ENCODE assay signal across 8 cellular contexts in genomic region chr12:11580125-11580751, GRCh38.
A peak's percentile ranks its signal among the peaks of the same experiment; 100 is the strongest.
DNase-seq lines count a peak whose midpoint lies in the region; ATAC-seq and TF ChIP-seq lines count a peak whose summit lies in the region.

No MANE protein-coding gene starts in this region.

- H3K9me2 ChIP-seq in MM.1S (replicated peaks; ENCODE audit: insufficient read depth, low read length) = no peaks in the 10 kb centered on the region

- H4K20me1 ChIP-seq in MM.1S (ENCODE audit: insufficient read depth, low read length) = no peaks in the 10 kb centered on the region

- H3F3A ChIP-seq in MM.1S (ENCODE audit: insufficient read depth, low read length) = no peaks in the 10 kb centered on the region

- H3K4me1 ChIP-seq in aorta (ENCODE audit: control insufficient read depth in 1 of 2, insufficient read depth in 2 of 2, low read length in 2 of 2) (peaks cover 0 to 9% of the 10 kb centered on the region in 2 donors), MM.1S (ENCODE audit: low read length) (no peaks in the 10 kb centered on the region)

- H3K36me3 ChIP-seq in aorta (ENCODE audit: control insufficient read depth in 1 of 2, insufficient read depth in 2 of 2, low read length in 1 of 2) (no peaks in the 10 kb centered on the region), MM.1S (replicated peaks; ENCODE audit: insufficient read depth, low read length) (no peaks in the 10 kb centered on the region)

- H3K9me3 ChIP-seq in aorta (ENCODE audit: control insufficient read depth, low read length) = no peaks in the 10 kb centered on the region
- no peaks in the 10 kb centered on the region for H3K9me3 ChIP-seq in MM.1S (replicated peaks; ENCODE audit: insufficient read depth, low read length)

- H3K9ac ChIP-seq in MM.1S (ENCODE audit: low read length) = no peak overlapping the region

- H3K27ac ChIP-seq in aorta (ENCODE audit: low read depth in 1 of 2, low read length in 2 of 2) (peak overlapping the region in 1 of 2 donors; percentile 67), MM.1S (ENCODE audit: low read length) (no peak overlapping the region)

- H2AFZ ChIP-seq in MM.1S (ENCODE audit: low read length) = no peak overlapping the region

- WGBS in aorta, 2 donors = 2% methylated on average over 2 of the region's 2 CpGs

- no peaks in the 10 kb centered on the region for H3K27me3 ChIP-seq in aorta (ENCODE audit: control insufficient read depth in 1 of 2, insufficient read depth in 2 of 2, low read length in 1 of 2)
- no peaks in the 10 kb centered on the region for H3K27me3 ChIP-seq in MM.1S (replicated peaks; ENCODE audit: insufficient read depth, low read length)

- no peak for DNase-seq in Right ventricle myocardium superior
- DNase-seq in cardiac septum (ENCODE audit: low spot score) = no peak
- DNase-seq in T1000 (lab: John Stamatoyannopoulos, UW) = peak; percentile 72
- peak; percentile 18 for DNase-seq in inferior parietal cortex (ENCODE audit: extremely low spot score)
- peak in 1 of 2 donors; percentile 57 for DNase-seq in aorta
- no peak for DNase-seq in MM.1S

- TF ChIP-seq CTCF in MM.1S (IDR thresholded peaks at IDR 0.05; ENCODE audit: low read length) = no peak

- no peak overlapping the region for H3K4me3 ChIP-seq in aorta (ENCODE audit: low read length in 2 of 2)
- H3K4me3 ChIP-seq in MM.1S (ENCODE audit: low read length) = no peak overlapping the region

- peak; percentile 66 for ATAC-seq in Right ventricle myocardium superior (ENCODE audit: poor library complexity)
- ATAC-seq in aorta (ENCODE audit: low FRiP score) = peak; percentile 86
- ATAC-seq in GM21737 (IDR thresholded peaks at IDR 0.05; ENCODE audit: unreplicated experiment) = no peak
- ATAC-seq in GM21390 (IDR thresholded peaks at IDR 0.05; ENCODE audit: unreplicated experiment) = no peak

- H3K79me2 ChIP-seq in MM.1S (ENCODE audit: low read length) = no peaks in the 10 kb centered on the region

- intact Hi-C loops in Right ventricle myocardium superior (cut with DNase I) (loop anchor here (2.0 to 10.0 kb wide), 2 partner anchors 453 to 755 kb away; no protein-coding TSS in a partner anchor), cardiac septum (cut with DNase I) (loop anchor here (5.0 kb wide), 2 partner anchors 42 to 312 kb away; no protein-coding TSS in a partner anchor), aorta (cut with DNase I) (loop anchor here (1.0 to 10.0 kb wide), 3 partner anchors 69 to 453 kb away; partner anchors contain the start of gene ETV6 (in 1 of the 2))

- no peak overlapping the region for H3K4me2 ChIP-seq in MM.1S (ENCODE audit: low read depth, low read length)

Comparison
In these comparisons a context has a peak if more than half of its experiments do, and no peak if none do; other contexts are left out.
1. ATAC-seq: peak in Right ventricle myocardium superior (single experiment) and aorta (single experiment); none in GM21737 (single experiment) and GM21390 (single experiment).
2. DNase-seq: peak in T1000 (single experiment) and inferior parietal cortex (single experiment); none in Right ventricle myocardium superior (single experiment), cardiac septum (single experiment) and MM.1S (single experiment).